Comparison of ENCODE assay signal across 1 cellular context in genomic region chr9:114034663-114035062, GRCh38.
TF ChIP-seq lines count a peak whose summit lies in the region.

No MANE protein-coding gene starts in this region.

TF ChIP-seq in WTC11, 78 proteins besides CTCF, POLR2A, EP300 and RAD21 (continued from another document):
- TF ChIP-seq ZNF281 (CRISPR knock-in tag; IDR thresholded peaks at IDR 0.05) (no peak), ZNF219 (CRISPR knock-in tag; IDR thresholded peaks at IDR 0.05; ENCODE audit: borderline replicate concordance) (no peak), CDX4 (CRISPR knock-in tag; IDR thresholded peaks at IDR 0.05; ENCODE audit: borderline replicate concordance) (no peak), TCF7 (CRISPR knock-in tag; IDR thresholded peaks at IDR 0.05; ENCODE audit: low read depth) (no peak), CREB1 (CRISPR knock-in tag; IDR thresholded peaks at IDR 0.05) (no peak), TP53 (CRISPR knock-in tag; IDR thresholded peaks at IDR 0.05) (no peak), PRRX2 (CRISPR knock-in tag; IDR thresholded peaks at IDR 0.05) (no peak), OVOL2 (CRISPR knock-in tag; IDR thresholded peaks at IDR 0.05; ENCODE audit: borderline replicate concordance) (no peak), NFE2L1 (CRISPR knock-in tag; IDR thresholded peaks at IDR 0.05) (no peak)
